1 cellular context compared by ENCODE assay signal in genomic region chr7:109479388-109479787, GRCh38.
TF ChIP-seq lines count a peak whose summit lies in the region.

No MANE protein-coding gene starts in this region.

TF ChIP-seq in HepG2, 621 proteins besides CTCF, POLR2A, EP300 and RAD21 (continued from another document):
- TF ChIP-seq GPN1 (CRISPR knock-in tag; IDR thresholded peaks at IDR 0.05; ENCODE audit: borderline replicate concordance) = no peak
- no peak for TF ChIP-seq CREBL2 (CRISPR knock-in tag; IDR thresholded peaks at IDR 0.05; ENCODE audit: borderline replicate concordance)
TF ChIP-seq in HepG2: peak in this region for 0.
